ENCODE assay signal across 28 cellular contexts in the genomic region with DNA sequence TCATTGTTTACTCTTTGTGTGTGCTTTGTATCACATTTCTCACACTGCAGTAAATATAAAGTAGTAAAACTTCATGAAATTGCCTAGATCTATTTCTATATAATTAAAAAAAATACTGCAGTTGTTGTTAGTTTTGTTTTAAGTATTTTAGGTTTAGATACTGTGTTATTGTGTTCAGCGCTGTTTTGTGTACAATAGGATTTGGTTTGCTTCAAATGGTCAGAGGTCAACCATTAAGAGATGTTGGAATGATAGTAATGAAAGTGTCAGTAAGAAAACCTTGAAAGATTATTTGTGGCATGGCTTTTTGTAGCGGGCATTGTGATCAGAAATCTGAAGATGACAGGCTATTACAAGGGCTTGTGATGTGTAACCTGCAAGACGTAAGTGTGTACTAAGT.
"Had no signal": no experiment of that assay in that cellular context is flagged by ENCODE, and none has a peak within 500 bp of the region (broad histone marks: within the 10 kb centered on the region; RNA-seq: fewer than 3 reads in every experiment).

No MANE protein-coding gene starts in this region.

- H3K4me3 Mint-ChIP-seq: activated CD4-positive, alpha-beta memory T cell treated with anti-CD3 and anti-CD28 coated beads, Interleukin-2, amount 10 ng/mL, durations not matched to agents 7 days and 5 days; activated CD4-positive, alpha-beta T cell treated with anti-CD3 and anti-CD28 coated beads for 36 hours; activated naive CD8-positive, alpha-beta T cell treated with anti-CD3 and anti-CD28 coated beads, Interleukin-2, amount 10 ng/mL, durations not matched to agents 7 days and 5 days; T-cell had no signal

- H3K4me3 ChIP-seq: adrenal gland, PC-9 had no signal

- H3K27me3 Mint-ChIP-seq: activated CD4-positive, alpha-beta memory T cell treated with anti-CD3 and anti-CD28 coated beads, Interleukin-2, amount 10 ng/mL, durations not matched to agents 7 days and 5 days; activated CD4-positive, alpha-beta T cell treated with anti-CD3 and anti-CD28 coated beads for 36 hours; activated naive CD8-positive, alpha-beta T cell treated with anti-CD3 and anti-CD28 coated beads, Interleukin-2, amount 10 ng/mL, durations not matched to agents 7 days and 5 days; T-cell had no signal

- H3K4me1 ChIP-seq: adrenal gland had no signal

- H3K36me3 ChIP-seq: adrenal gland, WERI-Rb-1 had no signal

- H3K27ac ChIP-seq: adrenal gland, PC-9, WERI-Rb-1 had no signal

- H3K9me3 ChIP-seq: adrenal gland had no signal

- H3K9me3 Mint-ChIP-seq: activated CD4-positive, alpha-beta memory T cell treated with anti-CD3 and anti-CD28 coated beads, Interleukin-2, amount 10 ng/mL, durations not matched to agents 7 days and 5 days; activated naive CD8-positive, alpha-beta T cell treated with anti-CD3 and anti-CD28 coated beads, Interleukin-2, amount 10 ng/mL, durations not matched to agents 7 days and 5 days; activated T-helper 2 cell treated with anti-CD3 and anti-CD28 coated beads, Interferon-gamma antibody, Interleukin-2, Interleukin-4, amounts not matched to agents 10 μg/mL and 5 μg/mL and 100 μg/mL, durations not matched to agents 14 hours and 24 hours and 36 hours; T-cell had no signal

- H3K27ac Mint-ChIP-seq: activated CD4-positive, alpha-beta memory T cell treated with anti-CD3 and anti-CD28 coated beads, Interleukin-2, amount 10 ng/mL, durations not matched to agents 7 days and 5 days; activated CD4-positive, alpha-beta T cell treated with anti-CD3 and anti-CD28 coated beads for 36 hours; activated naive CD8-positive, alpha-beta T cell treated with anti-CD3 and anti-CD28 coated beads, Interleukin-2, amount 10 ng/mL, durations not matched to agents 7 days and 5 days; activated T-helper 2 cell treated with anti-CD3 and anti-CD28 coated beads, Interferon-gamma antibody, Interleukin-2, Interleukin-4, amounts not matched to agents 10 μg/mL and 5 μg/mL and 100 μg/mL, durations not matched to agents 14 hours and 24 hours and 36 hours; T-cell had no signal

- ATAC-seq: activated CD4-positive, alpha-beta T cell treated with anti-CD3 and anti-CD28 coated beads for 36 hours; T-cell had no signal

- DNase-seq: activated CD4-positive, alpha-beta memory T cell treated with anti-CD3 and anti-CD28 coated beads, Interleukin-2, amount 10 ng/mL, durations not matched to agents 7 days and 5 days; activated CD4-positive, alpha-beta T cell treated with anti-CD3 and anti-CD28 coated beads for 36 hours; activated CD4-positive, alpha-beta T cell treated with anti-CD3 and anti-CD28 coated beads, Interleukin-2, amount 50 U/mL, for 1 hour; activated gamma-delta T cell treated with Interleukin-2 at 50 U/mL for 16 hours; activated naive CD4-positive, alpha-beta T cell treated with anti-CD3 and anti-CD28 coated beads, Interleukin-2, amount 50 U/mL, for 16 hours; activated naive CD8-positive, alpha-beta T cell treated with anti-CD3 and anti-CD28 coated beads, Interleukin-2, amount 10 ng/mL, durations not matched to agents 7 days and 5 days; activated T-cell treated with anti-CD3 and anti-CD28 coated beads for 4 hours; activated T-cell treated with anti-CD3 and anti-CD28 coated beads, Interleukin-2, amount 50 U/mL, for 48 hours; adrenal gland; anterior cingulate cortex; cerebellar nuclear complex; Karpas-422; MM.1S; NCI-H1105; NCI-H1436; NCI-H1694 treated with DMSO at 0.1 percent for 48 hours; NCI-H2029 treated with DMSO at 0.1 percent for 48 hours; NCI-H345; NCI-H510A; NCI-H526 treated with DMSO at 0.1 percent for 48 hours; NCI-H82; PC-9; SIG-M5; T-cell; T-helper 2 cell; T1000; WERI-Rb-1 had no signal
